8 cellular contexts compared by ENCODE assay signal in genomic region chr20:461254-462198, GRCh38. TPM values are rescaled to one million over a fixed set of nuclear protein-coding genes. Genes with fewer than 3 reads are reported as not detected.
DNase-seq lines count a peak whose midpoint lies in the region; ATAC-seq and TF ChIP-seq lines count a peak whose summit lies in the region.

No MANE protein-coding gene starts in this region.

- ATAC-seq in GM19452 (IDR thresholded peaks at IDR 0.05; ENCODE audit: unreplicated experiment) (peak; percentile 29), HG03558 (IDR thresholded peaks at IDR 0.05; ENCODE audit: extremely low read depth, unreplicated experiment) (peak; percentile 12), gastrocnemius medialis (peak; percentile 52 to 59)

- intact Hi-C loops in gastrocnemius medialis (cut with DNase I; ENCODE audit: low total_unique reads): loop anchor here (1.0 to 5.0 kb wide), 4 partner anchors 17 to 164 kb away; partner anchors contain the start of genes CSNK2A1 and ZCCHC3

- H3K9me3 ChIP-seq in SJSA1 (replicated peaks): no peaks in the 10 kb centered on the region
- no peaks in the 10 kb centered on the region for H3K9me3 ChIP-seq in gastrocnemius medialis

- TF ChIP-seq CTCF in gastrocnemius medialis (IDR thresholded peaks at IDR 0.05 in 4 of 5, conservative IDR thresholded peaks at IDR 0.05 in 1 of 5): no peak

- TF ChIP-seq POLR2A in gastrocnemius medialis (IDR thresholded peaks at IDR 0.05): no peak

- peaks cover 6% of the 10 kb centered on the region for H3K36me3 ChIP-seq in SJSA1
- H3K36me3 ChIP-seq in gastrocnemius medialis: no peaks in the 10 kb centered on the region

- WGBS in adipose tissue, 3 donors: 8 to 10% (median 8%) methylated on average over 51 to 60 of the region's 60 CpGs

- H3K27me3 ChIP-seq in SJSA1 (replicated peaks): peaks cover 3% of the 10 kb centered on the region; the same call in 1 of the 2 replicates
- H3K27me3 ChIP-seq in gastrocnemius medialis: no peaks in the 10 kb centered on the region

- peak; percentile 38 for DNase-seq in COR-L47 (lab: John Stamatoyannopoulos, UW)
- DNase-seq in SJSA1 (ENCODE audit: low read depth in 1 of 2, low spot score in 2 of 2): peak; percentile 65 to 67
- peak; percentile 70 for DNase-seq in hepatic stellate cell (ENCODE audit: low spot score)
- peak in 1 of 2 donors; percentile 30 for DNase-seq in gastrocnemius medialis
- no peak for DNase-seq in OCI-M2 (lab: John Stamatoyannopoulos, UW; ENCODE audit: unreplicated experiment)

- H3K27ac ChIP-seq in SJSA1: peak overlapping the region; percentile 50
- peak overlapping the region; percentile 29 for H3K27ac ChIP-seq in adipose tissue (ENCODE audit: low read depth, low read length)
- H3K27ac ChIP-seq in gastrocnemius medialis: peak overlapping the region; percentile 79 to 96 (median 92)

- in situ Hi-C loops in gastrocnemius medialis (cut with MboI; ENCODE audit: low sequenced_read_pairs in 4 of 4): no loop called here

- H3K4me1 ChIP-seq in SJSA1 (replicated peaks) (peaks cover 12% of the 10 kb centered on the region), gastrocnemius medialis (peaks cover 32 to 40% of the 10 kb centered on the region in 2 donors)

- peak overlapping the region; percentile 97 for H3K4me3 ChIP-seq in SJSA1
- H3K4me3 ChIP-seq in gastrocnemius medialis: peak overlapping the region; percentile 63 to 92 (median 82)

RNA-seq across cellular contexts. Expression of gene TBC1D20, which starts 0.8 kb away (rescaled TPM):
- 19.5 and 20.1 TPM in 2 replicates for total RNA-seq in SJSA1 (2014; rRNA removed; shearing (Covaris generic))
- polyA plus RNA-seq in adipose tissue: 10 to 100 TPM; 11.6 to 27.3 (median 25.0) TPM
- 10 to 100 TPM; 28.9 to 39.0 (median 34.0) TPM for total RNA-seq in gastrocnemius medialis

RNA-seq across cellular contexts. Expression of gene RBCK1, which starts 53.4 kb away (rescaled TPM):
- 78.4 and 98.8 TPM in 2 replicates for total RNA-seq in SJSA1 (2014; rRNA removed; shearing (Covaris generic))
- 10 to 100 TPM; 58.7 to 81.0 (median 65.6) TPM for polyA plus RNA-seq in adipose tissue
- total RNA-seq in gastrocnemius medialis: 10 to 100 TPM; 38.6 to 76.5 (median 62.6) TPM

Comparison
In these comparisons a context has a peak if more than half of its experiments do, and no peak if none do; other contexts are left out.
1. H3K27ac ChIP-seq: peak in every context shown above with its lines; median percentile 92 in gastrocnemius medialis; 50 in SJSA1; 29 in adipose tissue.